Comparison of ENCODE assay signal across 1 cellular context in the genomic region with DNA sequence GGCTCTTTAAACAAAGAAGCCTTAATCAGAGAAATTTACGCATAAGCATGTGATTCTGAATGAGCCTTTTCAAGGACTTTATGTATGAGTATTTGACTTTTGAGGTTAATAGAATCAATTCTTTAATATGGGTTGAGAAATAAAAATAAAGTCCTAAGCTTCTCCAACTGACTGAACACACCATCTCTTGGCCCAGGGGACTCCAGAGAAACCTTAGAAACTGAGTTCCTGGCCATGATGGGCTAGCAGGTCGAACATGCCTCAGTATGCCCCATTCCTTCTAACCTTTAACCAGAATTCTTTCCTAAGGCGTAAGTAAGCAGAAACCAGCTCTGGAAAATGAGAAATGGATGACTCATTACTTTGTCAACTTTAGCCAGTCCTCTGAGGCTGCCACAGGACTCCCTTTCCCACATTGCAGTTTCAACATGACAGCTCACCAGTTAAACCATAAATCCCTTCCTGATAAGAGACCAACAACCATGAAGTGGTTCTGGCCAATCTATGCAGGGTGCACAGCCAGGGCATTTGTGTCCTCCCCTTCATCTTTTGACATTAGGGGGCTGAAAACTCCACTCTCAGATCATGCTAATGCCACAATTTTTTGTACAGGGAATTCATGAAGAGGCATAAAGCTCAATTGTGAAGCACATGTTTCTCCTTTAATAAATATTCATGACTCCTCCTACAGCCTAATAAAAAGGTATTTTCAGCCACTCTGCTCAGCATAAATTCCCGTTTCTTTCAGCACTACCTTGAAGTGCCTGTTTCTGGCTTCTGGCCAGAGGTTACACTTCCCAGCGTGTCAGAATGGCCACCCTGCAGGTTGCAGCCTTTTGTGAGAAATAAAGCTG.
TF ChIP-seq lines count a peak whose summit lies in the region.

No MANE protein-coding gene starts in this region.

TF ChIP-seq in HCT116, 20 proteins besides CTCF, POLR2A, EP300 and RAD21 (continued from another document):
- TF ChIP-seq, protein P1, sequence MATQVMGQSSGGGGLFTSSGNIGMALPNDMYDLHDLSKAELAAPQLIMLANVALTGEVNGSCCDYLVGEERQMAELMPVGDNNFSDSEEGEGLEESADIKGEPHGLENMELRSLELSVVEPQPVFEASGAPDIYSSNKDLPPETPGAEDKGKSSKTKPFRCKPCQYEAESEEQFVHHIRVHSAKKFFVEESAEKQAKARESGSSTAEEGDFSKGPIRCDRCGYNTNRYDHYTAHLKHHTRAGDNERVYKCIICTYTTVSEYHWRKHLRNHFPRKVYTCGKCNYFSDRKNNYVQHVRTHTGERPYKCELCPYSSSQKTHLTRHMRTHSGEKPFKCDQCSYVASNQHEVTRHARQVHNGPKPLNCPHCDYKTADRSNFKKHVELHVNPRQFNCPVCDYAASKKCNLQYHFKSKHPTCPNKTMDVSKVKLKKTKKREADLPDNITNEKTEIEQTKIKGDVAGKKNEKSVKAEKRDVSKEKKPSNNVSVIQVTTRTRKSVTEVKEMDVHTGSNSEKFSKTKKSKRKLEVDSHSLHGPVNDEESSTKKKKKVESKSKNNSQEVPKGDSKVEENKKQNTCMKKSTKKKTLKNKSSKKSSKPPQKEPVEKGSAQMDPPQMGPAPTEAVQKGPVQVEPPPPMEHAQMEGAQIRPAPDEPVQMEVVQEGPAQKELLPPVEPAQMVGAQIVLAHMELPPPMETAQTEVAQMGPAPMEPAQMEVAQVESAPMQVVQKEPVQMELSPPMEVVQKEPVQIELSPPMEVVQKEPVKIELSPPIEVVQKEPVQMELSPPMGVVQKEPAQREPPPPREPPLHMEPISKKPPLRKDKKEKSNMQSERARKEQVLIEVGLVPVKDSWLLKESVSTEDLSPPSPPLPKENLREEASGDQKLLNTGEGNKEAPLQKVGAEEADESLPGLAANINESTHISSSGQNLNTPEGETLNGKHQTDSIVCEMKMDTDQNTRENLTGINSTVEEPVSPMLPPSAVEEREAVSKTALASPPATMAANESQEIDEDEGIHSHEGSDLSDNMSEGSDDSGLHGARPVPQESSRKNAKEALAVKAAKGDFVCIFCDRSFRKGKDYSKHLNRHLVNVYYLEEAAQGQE (IDR thresholded peaks at IDR 0.05; ENCODE audit: low read depth) = no peak
- TF ChIP-seq SRF (IDR thresholded peaks at IDR 0.05; ENCODE audit: low read depth) (peak; percentile 69), TCF7L2 (IDR thresholded peaks at IDR 0.05; ENCODE audit: borderline replicate concordance, extremely low read depth, insufficient read depth, insufficient read length) (no peak), YY1 (IDR thresholded peaks at IDR 0.05; ENCODE audit: extremely low read depth, insufficient replicate concordance, low read depth, low read length) (peak; percentile 63), JUND (IDR thresholded peaks at IDR 0.05) (peak; percentile 95), ZFX (IDR thresholded peaks at IDR 0.05) (no peak), EGR1 (IDR thresholded peaks at IDR 0.05; ENCODE audit: low read depth) (no peak), EZH2phosphoT487 (IDR thresholded peaks at IDR 0.05; ENCODE audit: borderline replicate concordance) (no peak), CBX3 (IDR thresholded peaks at IDR 0.05; ENCODE audit: low read depth) (peak; percentile 71; the same call in 1 of the 2 replicates), FOSL1 (IDR thresholded peaks at IDR 0.05; ENCODE audit: low read depth) (peak; percentile 94), ZNF274 (IDR thresholded peaks at IDR 0.05; ENCODE audit: low read depth, low read length) (no peak), ELF1 (IDR thresholded peaks at IDR 0.05; ENCODE audit: borderline replicate concordance, low read depth) (no peak), POLR2AphosphoS5 (IDR thresholded peaks at IDR 0.05; ENCODE audit: low read depth, low read length) (peak; percentile 59; the same call in 1 of the 2 replicates)
- TF ChIP-seq, protein P2, sequence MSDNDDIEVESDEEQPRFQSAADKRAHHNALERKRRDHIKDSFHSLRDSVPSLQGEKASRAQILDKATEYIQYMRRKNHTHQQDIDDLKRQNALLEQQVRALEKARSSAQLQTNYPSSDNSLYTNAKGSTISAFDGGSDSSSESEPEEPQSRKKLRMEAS (IDR thresholded peaks at IDR 0.05) = 0 out of 2 replicates have a peak, but pooled peaks have one; percentile 73
- TF ChIP-seq, protein P3, sequence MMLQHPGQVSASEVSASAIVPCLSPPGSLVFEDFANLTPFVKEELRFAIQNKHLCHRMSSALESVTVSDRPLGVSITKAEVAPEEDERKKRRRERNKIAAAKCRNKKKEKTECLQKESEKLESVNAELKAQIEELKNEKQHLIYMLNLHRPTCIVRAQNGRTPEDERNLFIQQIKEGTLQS (IDR thresholded peaks at IDR 0.05) = no peak; the same call in 1 of the 2 replicates
